ENCODE assay signal across 12 cellular contexts in genomic region chr4:182969651-182970279, GRCh38. TPM values are rescaled to one million over a fixed set of nuclear protein-coding genes. Genes with fewer than 3 reads are reported as not detected.
DNase-seq lines count a peak whose midpoint lies in the region; ATAC-seq, FAIRE-seq and TF ChIP-seq lines count a peak whose summit lies in the region.
"Had no signal": no experiment of that assay in that cellular context is flagged by ENCODE, and none has a peak within 500 bp of the region (broad histone marks: within the 10 kb centered on the region; RNA-seq: fewer than 3 reads in every experiment).

No MANE protein-coding gene starts in this region.

- H4K20me1 ChIP-seq in HepG2 (ENCODE audit: insufficient read depth, low read length): no peaks in the 10 kb centered on the region

- CTCF ChIA-PET in HepG2 (lab: Yijun Ruan, JAX; ENCODE audit: low intra/inter-chr PET ratio, low total read pairs): no interaction called here

- TF ChIP-seq POLR2A in NB4 (IDR thresholded peaks at IDR 0.05; ENCODE audit: extremely low read depth, insufficient read length) (no peak), thyroid gland (IDR thresholded peaks at IDR 0.05) (no peak), HepG2 (IDR thresholded peaks at IDR 0.05; ENCODE audit: insufficient read depth in 1 of 2, low read depth in 2 of 2, low read length in 2 of 2) (no peak), transverse colon (IDR thresholded peaks at IDR 0.05) (no peak)

- H3K27ac Mint-ChIP-seq in activated naive CD8-positive, alpha-beta T cell treated with anti-CD3 and anti-CD28 coated beads for 36 hours: no peak overlapping the region
- H3K27ac Mint-ChIP-seq: activated T-cell treated with anti-CD3 and anti-CD28 coated beads, Interleukin-2, amount 50 U/mL, for 72 hours; T-helper 17 cell had no signal

- TF ChIP-seq EP300 in HepG2 (IDR thresholded peaks at IDR 0.05; ENCODE audit: low read depth in 2 of 2, low read length in 2 of 2) (no peak), HepG2 (CRISPR knock-in tag; IDR thresholded peaks at IDR 0.05; ENCODE audit: borderline replicate concordance) (no peak), transverse colon (IDR thresholded peaks at IDR 0.05; ENCODE audit: low read depth) (no peak)

- in situ Hi-C loops in HepG2 (cut with HindIII; ENCODE audit: extremely low pct_ligation_motif_present, low pct_unique_long_range_greater_than_20kb): no loop called here
- in situ Hi-C loops in transverse colon (cut with MboI; ENCODE audit: low pct_ligation_motif_present in 1 of 4, low pct_unique_long_range_greater_than_20kb in 1 of 4, low sequenced_read_pairs in 3 of 4): no loop called here

- no peak overlapping the region for H3K4me2 ChIP-seq in HepG2 (ENCODE audit: low read depth, low read length)

- H3K27ac ChIP-seq in thyroid gland (no peak overlapping the region), HepG2 (ENCODE audit: extremely low read length, insufficient read depth, low read length) (no peak overlapping the region), transverse colon (no peak overlapping the region)

- POLR2A ChIA-PET in HepG2 (lab: Yijun Ruan, JAX): interaction anchor here (0.6 kb wide), 1 partner anchor 310 kb away, joined by 5 read pairs; no protein-coding TSS in a partner anchor

- H3K9me3 ChIP-seq in thyroid gland (no peaks in the 10 kb centered on the region), HepG2 (ENCODE audit: low read length) (no peaks in the 10 kb centered on the region), transverse colon (no peaks in the 10 kb centered on the region)

- H3K4me1 Mint-ChIP-seq in activated naive CD8-positive, alpha-beta T cell treated with anti-CD3 and anti-CD28 coated beads for 36 hours: no peaks in the 10 kb centered on the region
- H3K4me1 Mint-ChIP-seq: stimulated activated naive CD8-positive, alpha-beta T cell treated with anti-CD3 and anti-CD28 coated beads, Interleukin-15, amount 100 ng/mL, for 72 hours had no signal

- no TSS peak for BruUV-seq in HepG2 (replicated peaks; lab: Mats Ljungman, UMichigan)

- TF ChIP-seq RAD21 in HepG2 (CRISPR knock-in tag; IDR thresholded peaks at IDR 0.05): no peak

- H3K27me3 ChIP-seq in thyroid gland (no peaks in the 10 kb centered on the region), HepG2 (ENCODE audit: control insufficient read depth in 1 of 2, insufficient read depth in 2 of 2, low read length in 2 of 2) (peaks cover 0 to 11% of the 10 kb centered on the region in 2 experiments; a peak in 2 of 5 replicates), transverse colon (no peaks in the 10 kb centered on the region)

- WGBS in thyroid gland, 2 donors: 66% methylated on average over 9 of the region's 9 CpGs
- 8% methylated on average over 7 of the region's 9 CpGs for WGBS in HepG2 (ENCODE audit: low lambda C conversion rate)
- WGBS in transverse colon (ENCODE audit: low coverage in 1 of 2), 2 donors: 40 to 56% methylated on average over 3 to 9 of the region's 9 CpGs

- H3K4me3 Mint-ChIP-seq in activated naive CD8-positive, alpha-beta T cell treated with anti-CD3 and anti-CD28 coated beads for 36 hours: no peak overlapping the region
- H3K4me3 Mint-ChIP-seq: activated T-cell treated with anti-CD3 and anti-CD28 coated beads, Interleukin-2, amount 50 U/mL, for 72 hours; stimulated activated naive CD8-positive, alpha-beta T cell treated with anti-CD3 and anti-CD28 coated beads, Interleukin-15, amount 100 ng/mL, for 72 hours; T-helper 17 cell had no signal

- no peak overlapping the region for H3K9ac ChIP-seq in HepG2 (ENCODE audit: insufficient read depth, low read depth, low read length)

- peaks cover 6% of the 10 kb centered on the region for H3K9me3 Mint-ChIP-seq in activated naive CD8-positive, alpha-beta T cell treated with anti-CD3 and anti-CD28 coated beads for 36 hours

- ATAC-seq in HG02870 (IDR thresholded peaks at IDR 0.05; ENCODE audit: unreplicated experiment): peak; percentile 72
- ATAC-seq in HepG2: no peak
- ATAC-seq: activated T-cell treated with anti-CD3 and anti-CD28 coated beads, Interleukin-2, amount 50 U/mL, for 72 hours; stimulated activated naive CD8-positive, alpha-beta T cell treated with anti-CD3 and anti-CD28 coated beads, Interleukin-15, amount 100 ng/mL, for 72 hours; T-helper 17 cell had no signal

- no peak for FAIRE-seq in HepG2 (lab: Jason Lieb, UNC)

- H3K36me3 Mint-ChIP-seq in activated naive CD8-positive, alpha-beta T cell treated with anti-CD3 and anti-CD28 coated beads for 36 hours: no peaks in the 10 kb centered on the region

- H3K4me1 ChIP-seq in thyroid gland: no peaks in the 10 kb centered on the region
- no peaks in the 10 kb centered on the region for H3K4me1 ChIP-seq in HepG2 (ENCODE audit: insufficient read depth, low read length)
- H3K4me1 ChIP-seq in transverse colon: no peaks in the 10 kb centered on the region

- no peak for TF ChIP-seq CTCF in NB4 (IDR thresholded peaks at IDR 0.05; ENCODE audit: low read depth, low read length)
- no peak for TF ChIP-seq CTCF in thyroid gland (IDR thresholded peaks at IDR 0.05)
- TF ChIP-seq CTCF in HepG2 (CRISPR knock-in tag; IDR thresholded peaks at IDR 0.05): no peak
- TF ChIP-seq CTCF in transverse colon (IDR thresholded peaks at IDR 0.05): no peak

- H3K36me3 ChIP-seq in thyroid gland (no peaks in the 10 kb centered on the region), HepG2 (replicated peaks in 1 of 2; ENCODE audit: control insufficient read depth in 1 of 2, insufficient read depth in 2 of 2, low read length in 2 of 2) (no peaks in the 10 kb centered on the region), transverse colon (no peaks in the 10 kb centered on the region)

- intact Hi-C loops in thyroid gland (cut with DNase I) (no loop called here), HepG2 (cut with micrococcal nuclease; ENCODE audit: unreplicated experiment) (no loop called here), transverse colon (cut with DNase I; ENCODE audit: low total_unique reads) (no loop called here)

- DNase-seq in SIG-M5 treated with dmso at 0.1 percent for 504 hours (lab: John Stamatoyannopoulos, UW; ENCODE audit: unreplicated experiment): peak; percentile 29
- DNase-seq in SIG-M5 (lab: John Stamatoyannopoulos, UW): no peak
- peak; percentile 90 for DNase-seq in NB4 (ENCODE audit: low read depth)
- DNase-seq in thyroid gland: peak; percentile 3 to 5
- no peak for DNase-seq in activated naive CD8-positive, alpha-beta T cell treated with anti-CD3 and anti-CD28 coated beads for 36 hours
- DNase-seq in HepG2 (ENCODE audit: low spot score): no peak
- DNase-seq in transverse colon: no peak
- DNase-seq: activated T-cell treated with anti-CD3 and anti-CD28 coated beads, Interleukin-2, amount 50 U/mL, for 72 hours; NCI-H2081; stimulated activated naive CD8-positive, alpha-beta T cell treated with anti-CD3 and anti-CD28 coated beads, Interleukin-15, amount 100 ng/mL, for 72 hours; T-helper 17 cell had no signal

- H3K79me2 ChIP-seq in HepG2 (ENCODE audit: insufficient read depth, low read length): no peaks in the 10 kb centered on the region

- H2AFZ ChIP-seq in HepG2 (ENCODE audit: low read length): no peak overlapping the region

- H3K27me3 Mint-ChIP-seq in activated naive CD8-positive, alpha-beta T cell treated with anti-CD3 and anti-CD28 coated beads for 36 hours: peaks cover 70% of the 10 kb centered on the region

- H3K4me3 ChIP-seq in NB4 (ENCODE audit: low read depth, low read length) (peak overlapping the region; percentile 0), thyroid gland (replicated peaks in 1 of 3) (no peak overlapping the region), HepG2 (replicated peaks in 1 of 3; ENCODE audit: insufficient read depth in 1 of 3, low read depth in 2 of 3, low read length in 3 of 3) (no peak overlapping the region), transverse colon (no peak overlapping the region)

TF ChIP-seq in HepG2, 621 proteins besides CTCF, POLR2A, EP300 and RAD21 (continues in another document):
- TF ChIP-seq ZNF362 (CRISPR knock-in tag; IDR thresholded peaks at IDR 0.05; ENCODE audit: borderline replicate concordance): no peak

RNA-seq across cellular contexts. Expression of gene DCTD, which starts 52.6 kb away (rescaled TPM):
- 100 to 1,000 TPM in 3 of 4 donors, 10 to 100 TPM in 1; 99.3 to 150 (median 119) TPM for total RNA-seq in thyroid gland
- total RNA-seq in activated naive CD8-positive, alpha-beta T cell treated with anti-CD3 and anti-CD28 coated beads for 36 hours: 100 to 1,000 TPM; 160 to 167 TPM
- 67.2 and 85.1 TPM in 2 replicates for total RNA-seq in HepG2 (2016; rRNA removed; fragmentation: Illumina TruSeq; extraction: Trizol)
- 93.2 and 97.9 TPM in 2 replicates for total RNA-seq in HepG2 (2016; cell fraction: cytosol; rRNA removed; fragmentation: Illumina TruSeq; extraction: Trizol; ENCODE audit: low read depth)
- 65.6 and 88.0 TPM in 2 replicates for total RNA-seq in HepG2 (2016; cell fraction: insoluble cytoplasmic fraction; rRNA removed; fragmentation: Illumina TruSeq; extraction: Trizol)
- total RNA-seq in HepG2 (2016; cell fraction: membrane; rRNA removed; fragmentation: Illumina TruSeq; extraction: Trizol): 145 and 146 TPM in 2 replicates
- 60.7 and 77.4 TPM in 2 replicates for total RNA-seq in HepG2 (2016; cell fraction: nucleus; rRNA removed; fragmentation: Illumina TruSeq; extraction: Trizol)
- polyA plus RNA-seq in HepG2 (2011; rRNA removed): 94.2 and 95.3 TPM in 2 replicates
- 90.5 and 102 TPM in 2 replicates for polyA plus RNA-seq in HepG2 (2011; cell fraction: cytosol; rRNA removed)
- 153 and 172 TPM in 2 replicates for polyA plus RNA-seq in HepG2 (2011; cell fraction: nucleus; rRNA removed)
- 117 and 124 TPM in 2 replicates for polyA plus RNA-seq in HepG2 (2012)
- polyA plus RNA-seq in HepG2 (2016; cell fraction: cytosol; fragmentation: Illumina TruSeq; extraction: Trizol; ENCODE audit: low read depth): 108 and 123 TPM in 2 replicates
- 93.0 and 99.9 TPM in 2 replicates for polyA plus RNA-seq in HepG2 (2016; cell fraction: insoluble cytoplasmic fraction; fragmentation: Illumina TruSeq; extraction: Trizol; ENCODE audit: low read depth)
- 161 and 166 TPM in 2 replicates for polyA plus RNA-seq in HepG2 (2016; cell fraction: membrane; fragmentation: Illumina TruSeq; extraction: Trizol; ENCODE audit: low read depth)
- polyA plus RNA-seq in HepG2 (2016; cell fraction: nucleus; fragmentation: Illumina TruSeq; extraction: Trizol; ENCODE audit: insufficient read depth, low read depth): 128 and 143 TPM in 2 replicates
- polyA minus RNA-seq in HepG2 (2011; rRNA and poly(A)+ RNA removed; ENCODE audit: low replicate concordance): 48.3 and 75.7 TPM in 2 replicates
- polyA minus RNA-seq in HepG2 (2011; cell fraction: cytosol; rRNA and poly(A)+ RNA removed): 40.4 and 40.8 TPM in 2 replicates
- polyA minus RNA-seq in HepG2 (2011; cell fraction: nucleus; rRNA and poly(A)+ RNA removed): 85.5 and 94.6 TPM in 2 replicates
- 10 to 100 TPM in 3 of 4 donors, 1 to 10 TPM in 1; 3.4 to 35.9 (median 24.9) TPM for total RNA-seq in transverse colon

Comparison
In these comparisons a context has a peak if more than half of its experiments do, and no peak if none do; other contexts are left out.
1. DNase-seq: peak in SIG-M5 treated with dmso at 0.1 percent for 504 hours (single experiment), NB4 (single experiment) and thyroid gland (2 of 2); none in SIG-M5 (single experiment), activated naive CD8-positive, alpha-beta T cell treated with anti-CD3 and anti-CD28 coated beads for 36 hours (single experiment), HepG2 (single experiment) and transverse colon (single experiment).